ENCODE assay signal across 16 cellular contexts in the genomic region with DNA sequence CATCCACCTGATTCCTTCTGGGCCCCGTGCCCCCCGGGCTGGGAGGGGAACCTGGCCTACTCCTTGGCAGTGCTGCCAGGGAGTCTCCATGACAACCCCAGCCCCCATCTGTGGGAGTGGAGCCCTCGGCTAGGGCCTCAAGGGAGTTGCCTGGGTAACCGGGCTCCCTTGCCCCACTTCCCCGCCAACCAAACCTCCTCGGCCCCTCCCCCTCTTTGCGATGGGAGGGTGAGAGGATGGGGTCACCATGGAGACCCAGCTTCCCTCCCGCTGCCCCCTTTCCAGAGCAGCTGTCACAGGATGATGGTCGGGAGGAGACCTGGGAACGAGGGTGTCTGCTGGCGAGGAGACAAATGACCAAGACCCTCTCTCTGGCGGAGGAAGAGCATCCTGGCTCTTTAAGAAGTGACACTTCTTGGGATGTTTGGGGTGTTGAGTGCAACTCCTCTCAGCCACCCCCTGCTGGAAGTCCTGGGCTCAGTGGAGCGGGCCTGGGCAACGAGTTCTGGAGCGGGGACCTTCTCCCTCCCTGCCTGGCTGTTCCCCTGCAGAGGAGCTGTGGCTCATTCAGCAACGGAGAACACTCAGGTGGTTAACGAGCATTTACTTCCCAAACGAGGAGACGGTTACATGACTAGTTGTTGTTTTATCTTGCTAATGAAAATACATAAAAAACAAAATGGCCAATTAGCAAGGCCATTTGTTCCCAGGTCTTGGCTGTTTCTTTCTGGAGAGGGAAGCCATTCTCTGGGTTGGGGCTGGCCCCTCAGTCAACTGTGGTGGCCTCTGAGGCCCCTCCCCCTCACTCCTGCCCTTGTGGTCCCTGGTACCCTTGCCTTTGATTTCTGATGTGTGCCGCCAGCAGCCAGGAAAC.
A peak's percentile ranks its signal among the peaks of the same experiment; 100 is the strongest.
DNase-seq lines count a peak whose midpoint lies in the region; ATAC-seq and TF ChIP-seq lines count a peak whose summit lies in the region.
"Had no signal": no experiment of that assay in that cellular context is flagged by ENCODE, and none has a peak within 500 bp of the region (broad histone marks: within the 10 kb centered on the region; RNA-seq: fewer than 3 reads in every experiment).

No MANE protein-coding gene starts in this region.

- peak overlapping the region in 1 of 2 donors; percentile 17 for H3K27ac Mint-ChIP-seq in activated naive CD4-positive, alpha-beta T cell treated with anti-CD3 and anti-CD28 coated beads, Interleukin-2, amount 50 U/mL, for 72 hours
- H3K27ac Mint-ChIP-seq: B cell; stimulated activated naive CD8-positive, alpha-beta T cell treated with anti-CD3 and anti-CD28 coated beads, Interleukin-15, Interleukin-2, amounts not matched to agents 100 ng/mL and 50 ng/mL, for 24 hours had no signal

- H3K4me2 ChIP-seq in DND-41 (ENCODE audit: insufficient read depth, low read length) = no peak overlapping the region
- H3K4me2 ChIP-seq in smooth muscle cell = no peak overlapping the region

- DNase-seq in DND-41 (peak; percentile 29), NCI-H1436 (lab: John Stamatoyannopoulos, UW) (peak; percentile 94), caudate nucleus (lab: John Stamatoyannopoulos, UW) (peak in 59 of 61 donors; percentile 8 to 97 (median 80)), middle frontal gyrus (ENCODE audit: extremely low spot score, low spot score) (peak; percentile 49), smooth muscle cell (lab: John Stamatoyannopoulos, UW; ENCODE audit: unreplicated experiment) (no peak), prostate gland (ENCODE audit: low spot score) (no peak)
- DNase-seq in activated naive CD4-positive, alpha-beta T cell treated with anti-CD3 and anti-CD28 coated beads, Interleukin-2, amount 50 U/mL, for 72 hours (ENCODE audit: low spot score in 2 of 2) = no peak
- DNase-seq: activated naive CD4-positive, alpha-beta T cell treated with anti-CD3 and anti-CD28 coated beads, Interleukin-2, amount 50 U/mL, for 16 hours; colonic mucosa; left colon; T1000 had no signal

- H3K27ac ChIP-seq in DND-41 (ENCODE audit: low read length) = no peak overlapping the region
- peak overlapping the region; percentile 93 for H3K27ac ChIP-seq in caudate nucleus (ENCODE audit: low read depth, low read length)
- no peak overlapping the region for H3K27ac ChIP-seq in smooth muscle cell (ENCODE audit: low read depth)
- H3K27ac ChIP-seq in prostate gland = no peak overlapping the region
- H3K27ac ChIP-seq: colonic mucosa, HL-60, parathyroid adenoma had no signal

- no peaks in the 10 kb centered on the region for H3K79me2 ChIP-seq in DND-41 (ENCODE audit: insufficient read depth, low read length)
- no peaks in the 10 kb centered on the region for H3K79me2 ChIP-seq in smooth muscle cell (ENCODE audit: low read depth)
- H3K79me2 ChIP-seq: parathyroid adenoma had no signal

- H3K9me3 ChIP-seq in DND-41 (ENCODE audit: insufficient read depth, low read length, severe bottlenecking) (no peaks in the 10 kb centered on the region), smooth muscle cell (replicated peaks; ENCODE audit: low read depth) (no peaks in the 10 kb centered on the region), prostate gland (no peaks in the 10 kb centered on the region)
- H3K9me3 ChIP-seq: colonic mucosa had no signal

- no peaks in the 10 kb centered on the region for H3K4me1 ChIP-seq in DND-41 (ENCODE audit: insufficient read depth, low read length)
- no peaks in the 10 kb centered on the region for H3K4me1 ChIP-seq in smooth muscle cell (ENCODE audit: low read depth)
- no peaks in the 10 kb centered on the region for H3K4me1 ChIP-seq in prostate gland (replicated peaks)
- H3K4me1 ChIP-seq: colonic mucosa, parathyroid adenoma had no signal

- H3K36me3 ChIP-seq in DND-41 (ENCODE audit: insufficient read depth, low read length) (no peaks in the 10 kb centered on the region), smooth muscle cell (ENCODE audit: low read depth) (no peaks in the 10 kb centered on the region), prostate gland (no peaks in the 10 kb centered on the region)
- H3K36me3 ChIP-seq: colonic mucosa had no signal

- H3K9ac ChIP-seq in DND-41 (ENCODE audit: low read depth, low read length) (no peak overlapping the region), smooth muscle cell (ENCODE audit: low read depth) (no peak overlapping the region)
- H3K9ac ChIP-seq: parathyroid adenoma had no signal

- H3K27me3 ChIP-seq in DND-41 (ENCODE audit: insufficient read depth, low read length, poor library complexity) (no peaks in the 10 kb centered on the region), smooth muscle cell (ENCODE audit: low read depth) (peaks cover 38% of the 10 kb centered on the region), prostate gland (replicated peaks; ENCODE audit: insufficient read depth) (no peaks in the 10 kb centered on the region)

- TF ChIP-seq POLR2A in prostate gland (IDR thresholded peaks at IDR 0.05) = no peak

- no peaks in the 10 kb centered on the region; the same call in 1 of the 2 replicates for H4K20me1 ChIP-seq in DND-41 (ENCODE audit: insufficient read depth, low read length)
- no peaks in the 10 kb centered on the region for H4K20me1 ChIP-seq in smooth muscle cell (ENCODE audit: low read depth)

- H3K36me3 Mint-ChIP-seq in activated naive CD4-positive, alpha-beta T cell treated with anti-CD3 and anti-CD28 coated beads, Interleukin-2, amount 50 U/mL, for 72 hours = peaks cover 8 to 10% of the 10 kb centered on the region in 2 donors

- intact Hi-C loops in prostate gland (cut with DNase I) = no loop called here

- H2AFZ ChIP-seq in DND-41 (ENCODE audit: low read depth, low read length) (no peak overlapping the region), smooth muscle cell (ENCODE audit: low read depth) (no peak overlapping the region)
- H2AFZ ChIP-seq: parathyroid adenoma had no signal

- no peak overlapping the region for H3K4me3 ChIP-seq in DND-41 (ENCODE audit: low read depth in 1 of 2, low read length in 2 of 2)
- no peak overlapping the region for H3K4me3 ChIP-seq in smooth muscle cell
- H3K4me3 ChIP-seq in prostate gland = no peak overlapping the region
- H3K4me3 ChIP-seq: colonic mucosa had no signal

- peaks cover 0 to 10% of the 10 kb centered on the region in 2 donors for H3K9me3 Mint-ChIP-seq in activated naive CD4-positive, alpha-beta T cell treated with anti-CD3 and anti-CD28 coated beads, Interleukin-2, amount 50 U/mL, for 72 hours
- H3K9me3 Mint-ChIP-seq: stimulated activated naive CD8-positive, alpha-beta T cell treated with anti-CD3 and anti-CD28 coated beads, Interleukin-15, Interleukin-2, amounts not matched to agents 100 ng/mL and 50 ng/mL, for 24 hours had no signal

- H3F3A ChIP-seq in smooth muscle cell (ENCODE audit: low read depth) = no peaks in the 10 kb centered on the region

- WGBS in smooth muscle cell (ENCODE audit: low lambda C conversion rate) = 15% methylated on average over 20 of the region's 20 CpGs
- WGBS in prostate gland = 25% methylated on average over 14 of the region's 20 CpGs

- no peak for TF ChIP-seq CTCF in DND-41 (IDR thresholded peaks at IDR 0.05; ENCODE audit: borderline replicate concordance, extremely low read depth, low read length, poor library complexity, severe bottlenecking)
- no peak for TF ChIP-seq CTCF in smooth muscle cell (IDR thresholded peaks at IDR 0.05; ENCODE audit: borderline replicate concordance, insufficient read depth, poor library complexity, severe bottlenecking)
- TF ChIP-seq CTCF in prostate gland (IDR thresholded peaks at IDR 0.05) = no peak

- ATAC-seq in DND-41 (ENCODE audit: insufficient read depth, low read depth) = peak; percentile 35; the same call in 1 of the 3 replicates
- ATAC-seq in activated naive CD4-positive, alpha-beta T cell treated with anti-CD3 and anti-CD28 coated beads, Interleukin-2, amount 50 U/mL, for 72 hours = no peak
- ATAC-seq in GM21528 (IDR thresholded peaks at IDR 0.05; ENCODE audit: low FRiP score, unreplicated experiment) = no peak
- ATAC-seq: left colon had no signal

Comparison
In these comparisons a context has a peak if more than half of its experiments do, and no peak if none do; other contexts are left out.
1. DNase-seq: peak in DND-41 (single experiment), NCI-H1436 (single experiment), caudate nucleus (59 of 61) and middle frontal gyrus (single experiment); none in smooth muscle cell (single experiment), activated naive CD4-positive, alpha-beta T cell treated with anti-CD3 and anti-CD28 coated beads, Interleukin-2, amount 50 U/mL, for 72 hours (0 of 2) and prostate gland (single experiment).